8 cellular contexts compared by ENCODE assay signal in the genomic region with DNA sequence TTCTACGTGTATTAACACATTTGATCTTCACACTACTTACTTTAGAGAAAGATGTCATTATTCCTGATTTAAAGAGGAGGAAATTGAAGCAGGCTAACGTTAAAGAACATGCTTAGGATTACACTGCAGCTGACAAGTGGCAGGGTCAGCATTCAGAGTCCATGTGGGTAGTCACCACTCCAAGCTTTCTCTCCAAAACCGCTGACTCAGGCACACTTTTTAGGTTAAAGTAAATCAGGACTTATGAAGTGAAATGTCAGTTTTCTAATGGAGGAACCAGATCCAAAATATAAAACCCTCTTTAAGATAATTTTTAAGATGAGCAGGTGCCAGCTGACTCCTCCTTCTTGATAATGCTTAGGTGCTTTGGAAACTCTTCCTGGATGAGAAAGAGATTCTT.
"Had no signal": no experiment of that assay in that cellular context is flagged by ENCODE, and none has a peak within 500 bp of the region (broad histone marks: within the 10 kb centered on the region; RNA-seq: fewer than 3 reads in every experiment).

No MANE protein-coding gene starts in this region.

- DNase-seq: GDM1, GF-D8 had no signal

- FAIRE-seq: G401.6, GM12878, GM12891, GM12892, GM18507, GM19239 had no signal

- H3K4me3 ChIP-seq: GM12878 had no signal
